In the genomic region with DNA sequence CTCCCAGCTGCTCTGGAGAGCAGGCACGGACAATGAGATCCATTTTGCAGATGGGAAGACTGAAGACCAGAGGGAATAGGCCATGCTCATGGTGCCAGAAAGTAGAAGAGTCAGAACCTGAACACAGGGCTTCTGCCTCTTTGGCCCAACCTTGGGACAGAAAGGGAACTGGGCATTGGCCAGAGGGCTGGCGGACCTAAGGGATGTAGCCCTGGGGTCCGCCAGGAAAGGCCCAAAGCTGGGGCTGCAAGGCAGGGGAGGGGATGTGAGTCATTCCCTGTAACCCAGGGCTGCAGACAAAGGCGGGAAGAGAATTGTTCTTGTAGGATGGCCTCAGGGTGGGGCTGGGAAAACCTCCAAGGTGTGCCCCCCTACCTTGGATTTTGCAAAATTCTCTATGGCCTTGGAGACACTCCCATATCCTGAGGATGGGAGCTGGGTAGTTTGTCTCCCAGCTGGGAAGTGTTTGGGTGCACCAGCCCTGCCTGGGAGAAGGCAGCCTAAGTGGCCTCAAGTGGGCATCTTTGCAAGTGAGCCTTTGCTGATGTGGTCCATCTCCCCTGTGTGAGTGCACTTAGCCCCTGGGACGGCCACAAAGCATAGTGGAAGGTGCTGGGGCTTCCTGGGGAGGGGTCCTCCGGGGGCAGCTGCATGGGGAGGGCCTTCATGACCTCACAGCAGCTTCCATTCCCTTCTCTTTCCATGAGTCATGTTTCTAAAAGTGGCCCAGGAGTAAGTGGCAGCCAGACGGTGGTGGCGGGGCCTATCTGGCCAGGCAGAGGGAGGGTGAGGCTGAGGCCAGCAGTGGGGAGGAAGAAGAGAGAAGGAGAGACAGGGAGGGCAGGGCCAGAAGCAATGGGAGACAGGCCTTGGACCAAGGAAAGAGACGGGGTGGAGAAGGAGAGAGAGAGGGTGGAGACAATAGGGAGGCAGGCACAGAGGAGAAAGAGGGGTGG, we compare ENCODE assay signal across 9 cellular contexts. TPM values are rescaled to one million over a fixed set of nuclear protein-coding genes. Genes with fewer than 3 reads are reported as not detected.
DNase-seq lines count a peak whose midpoint lies in the region; ATAC-seq, FAIRE-seq and TF ChIP-seq lines count a peak whose summit lies in the region.
"Had no signal": no experiment of that assay in that cellular context is flagged by ENCODE, and none has a peak within 500 bp of the region (broad histone marks: within the 10 kb centered on the region; RNA-seq: fewer than 3 reads in every experiment).

No MANE protein-coding gene starts in this region.

- no TSS peak for BruUV-seq in HepG2 (replicated peaks; lab: Mats Ljungman, UMichigan)

- no peak overlapping the region for H3K4me2 ChIP-seq in HepG2 (ENCODE audit: low read depth, low read length)

- no peak for FAIRE-seq in HepG2 (lab: Jason Lieb, UNC)

- CTCF ChIA-PET in HepG2 (lab: Yijun Ruan, JAX; ENCODE audit: low intra/inter-chr PET ratio, low total read pairs): no interaction called here

- TF ChIP-seq POLR2A in HepG2 (IDR thresholded peaks at IDR 0.05; ENCODE audit: insufficient read depth in 1 of 2, low read depth in 2 of 2, low read length in 2 of 2) (no peak), transverse colon (IDR thresholded peaks at IDR 0.05) (no peak)

- in situ Hi-C loops in HepG2 (cut with HindIII; ENCODE audit: extremely low pct_ligation_motif_present, low pct_unique_long_range_greater_than_20kb): no loop called here
- in situ Hi-C loops in transverse colon (cut with MboI; ENCODE audit: low pct_ligation_motif_present in 1 of 4, low pct_unique_long_range_greater_than_20kb in 1 of 4, low sequenced_read_pairs in 3 of 4): no loop called here

- no peak for TF ChIP-seq EP300 in HepG2 (IDR thresholded peaks at IDR 0.05; ENCODE audit: low read depth in 2 of 2, low read length in 2 of 2)
- TF ChIP-seq EP300 in HepG2 (CRISPR knock-in tag; IDR thresholded peaks at IDR 0.05; ENCODE audit: borderline replicate concordance): no peak
- TF ChIP-seq EP300 in transverse colon (IDR thresholded peaks at IDR 0.05; ENCODE audit: low read depth): no peak

- POLR2A ChIA-PET in HepG2 (lab: Yijun Ruan, JAX): no interaction called here

- H3K4me3 ChIP-seq in cardiac fibroblast (replicated peaks in 1 of 2; ENCODE audit: low read depth in 2 of 2, low read length in 2 of 2) (no peak overlapping the region), HepG2 (replicated peaks in 1 of 3; ENCODE audit: insufficient read depth in 1 of 3, low read depth in 2 of 3, low read length in 3 of 3) (no peak overlapping the region), transverse colon (no peak overlapping the region)

- no peaks in the 10 kb centered on the region for H3K4me1 ChIP-seq in HepG2 (ENCODE audit: insufficient read depth, low read length)
- H3K4me1 ChIP-seq in transverse colon: peaks cover 4 to 20% (median 13%) of the 10 kb centered on the region in 4 donors

- no peak for TF ChIP-seq RAD21 in HepG2 (CRISPR knock-in tag; IDR thresholded peaks at IDR 0.05)

- H3K27me3 ChIP-seq in HepG2 (ENCODE audit: control insufficient read depth in 1 of 2, insufficient read depth in 2 of 2, low read length in 2 of 2) (peaks cover 0 to 2% of the 10 kb centered on the region in 2 experiments; a peak in 2 of 5 replicates), transverse colon (no peaks in the 10 kb centered on the region)

- no peaks in the 10 kb centered on the region for H4K20me1 ChIP-seq in HepG2 (ENCODE audit: insufficient read depth, low read length)

- no peaks in the 10 kb centered on the region for H3K79me2 ChIP-seq in HepG2 (ENCODE audit: insufficient read depth, low read length)

- intact Hi-C loops in HepG2 (cut with micrococcal nuclease; ENCODE audit: unreplicated experiment) (no loop called here), transverse colon (cut with DNase I; ENCODE audit: low total_unique reads) (no loop called here)

- DNase-seq in NCI-H345 (lab: John Stamatoyannopoulos, UW): peak; percentile 36
- DNase-seq in NCI-H345 treated with DMSO at 0.1 percent for 48 hours (lab: John Stamatoyannopoulos, UW; ENCODE audit: unreplicated experiment): no peak
- DNase-seq in cardiac fibroblast (ENCODE audit: low read depth in 2 of 2): peak; percentile 59
- DNase-seq in HepG2 (ENCODE audit: low spot score): no peak
- DNase-seq in transverse colon: peak; percentile 9
- DNase-seq in activated T-cell treated with anti-CD3 and anti-CD28 coated beads, Interleukin-2, amount 50 U/mL, for 48 hours: no peak

- no peak overlapping the region for H2AFZ ChIP-seq in HepG2 (ENCODE audit: low read length)

- H3K36me3 ChIP-seq in HepG2 (replicated peaks in 1 of 2; ENCODE audit: control insufficient read depth in 1 of 2, insufficient read depth in 2 of 2, low read length in 2 of 2) (no peaks in the 10 kb centered on the region), transverse colon (no peaks in the 10 kb centered on the region)

- no peak for TF ChIP-seq CTCF in cardiac fibroblast (IDR thresholded peaks at IDR 0.05; ENCODE audit: low read depth, low read length)
- TF ChIP-seq CTCF in HepG2 (CRISPR knock-in tag; IDR thresholded peaks at IDR 0.05): no peak
- no peak for TF ChIP-seq CTCF in transverse colon (IDR thresholded peaks at IDR 0.05)

- no peaks in the 10 kb centered on the region for H3K9me3 ChIP-seq in HepG2 (ENCODE audit: low read length)
- no peaks in the 10 kb centered on the region for H3K9me3 ChIP-seq in transverse colon

- H3K27ac ChIP-seq in HepG2 (ENCODE audit: extremely low read length, insufficient read depth, low read length) (no peak overlapping the region), transverse colon (peak overlapping the region in 3 of 4 donors; percentile 39 to 68 (median 58))

- WGBS in HepG2 (ENCODE audit: low lambda C conversion rate): 9% methylated on average over 7 of the region's 9 CpGs
- 43 to 61% methylated on average over 7 to 9 of the region's 9 CpGs for WGBS in transverse colon (ENCODE audit: low coverage in 1 of 2), 2 donors

- H3K9ac ChIP-seq in HepG2 (ENCODE audit: insufficient read depth, low read depth, low read length): no peak overlapping the region

- no peak for ATAC-seq in HepG2
- no peak for ATAC-seq in HG02642 (IDR thresholded peaks at IDR 0.05; ENCODE audit: poor library complexity, unreplicated experiment)
- no peak for ATAC-seq in GM21723 (IDR thresholded peaks at IDR 0.05; ENCODE audit: unreplicated experiment)

TF ChIP-seq in HepG2, 621 proteins besides CTCF, POLR2A, EP300 and RAD21 (continues in another document):
- TF ChIP-seq REXO4 (CRISPR knock-in tag; IDR thresholded peaks at IDR 0.05; ENCODE audit: borderline replicate concordance): no peak
- no peak for TF ChIP-seq REL (CRISPR knock-in tag; conservative IDR thresholded peaks at IDR 0.05)
- no peak for TF ChIP-seq RAD51 (IDR thresholded peaks at IDR 0.05; ENCODE audit: borderline replicate concordance)
- no peak for TF ChIP-seq PHF8 (CRISPR knock-in tag; IDR thresholded peaks at IDR 0.05)
- TF ChIP-seq ZNF629 (CRISPR knock-in tag; conservative IDR thresholded peaks at IDR 0.05): 0 out of 2 replicates have a peak, but pooled peaks have one; percentile 9
- TF ChIP-seq RELA (CRISPR knock-in tag; IDR thresholded peaks at IDR 0.05): no peak
- TF ChIP-seq NFYB (CRISPR knock-in tag; IDR thresholded peaks at IDR 0.05): no peak

RNA-seq across cellular contexts. Expression of a gene that starts 9.2 kb away (rescaled TPM):
- total RNA-seq in HepG2 (2016; rRNA removed; fragmentation: Illumina TruSeq; extraction: Trizol): not detected in 2 replicates
- not detected in 2 replicates for total RNA-seq in HepG2 (2016; cell fraction: cytosol; rRNA removed; fragmentation: Illumina TruSeq; extraction: Trizol; ENCODE audit: low read depth)
- total RNA-seq in HepG2 (2016; cell fraction: insoluble cytoplasmic fraction; rRNA removed; fragmentation: Illumina TruSeq; extraction: Trizol): not detected in 2 replicates
- total RNA-seq in HepG2 (2016; cell fraction: membrane; rRNA removed; fragmentation: Illumina TruSeq; extraction: Trizol): not detected in 2 replicates
- not detected in 2 replicates for total RNA-seq in HepG2 (2016; cell fraction: nucleus; rRNA removed; fragmentation: Illumina TruSeq; extraction: Trizol)
- polyA plus RNA-seq in HepG2 (2011; rRNA removed): not detected in 2 replicates
- polyA plus RNA-seq in HepG2 (2011; cell fraction: cytosol; rRNA removed): not detected in 2 replicates
- not detected in 2 replicates for polyA plus RNA-seq in HepG2 (2011; cell fraction: nucleus; rRNA removed)
- not detected in 2 replicates for polyA plus RNA-seq in HepG2 (2012)
- not detected in 2 replicates for polyA plus RNA-seq in HepG2 (2016; cell fraction: cytosol; fragmentation: Illumina TruSeq; extraction: Trizol; ENCODE audit: low read depth)
- not detected in 2 replicates for polyA plus RNA-seq in HepG2 (2016; cell fraction: insoluble cytoplasmic fraction; fragmentation: Illumina TruSeq; extraction: Trizol; ENCODE audit: low read depth)
- polyA plus RNA-seq in HepG2 (2016; cell fraction: membrane; fragmentation: Illumina TruSeq; extraction: Trizol; ENCODE audit: low read depth): not detected in 2 replicates
- polyA plus RNA-seq in HepG2 (2016; cell fraction: nucleus; fragmentation: Illumina TruSeq; extraction: Trizol; ENCODE audit: insufficient read depth, low read depth): not detected in 2 replicates
- 0.08 and 1.7 TPM in 2 replicates for polyA minus RNA-seq in HepG2 (2011; rRNA and poly(A)+ RNA removed; ENCODE audit: low replicate concordance)
- not detected in 2 replicates for polyA minus RNA-seq in HepG2 (2011; cell fraction: cytosol; rRNA and poly(A)+ RNA removed)
- not detected in 2 replicates for polyA minus RNA-seq in HepG2 (2011; cell fraction: nucleus; rRNA and poly(A)+ RNA removed)
- total RNA-seq in transverse colon: 10 to 100 TPM; 21.3 to 98.3 (median 28.4) TPM

RNA-seq across cellular contexts. Expression of a gene that starts 42.9 kb away (rescaled TPM):
- not detected in 2 replicates for total RNA-seq in HepG2 (2016; rRNA removed; fragmentation: Illumina TruSeq; extraction: Trizol)
- not detected in 2 replicates for total RNA-seq in HepG2 (2016; cell fraction: cytosol; rRNA removed; fragmentation: Illumina TruSeq; extraction: Trizol; ENCODE audit: low read depth)
- total RNA-seq in HepG2 (2016; cell fraction: insoluble cytoplasmic fraction; rRNA removed; fragmentation: Illumina TruSeq; extraction: Trizol): not detected in 2 replicates
- not detected in 2 replicates for total RNA-seq in HepG2 (2016; cell fraction: membrane; rRNA removed; fragmentation: Illumina TruSeq; extraction: Trizol)
- total RNA-seq in HepG2 (2016; cell fraction: nucleus; rRNA removed; fragmentation: Illumina TruSeq; extraction: Trizol): not detected in 2 replicates
- polyA plus RNA-seq in HepG2 (2011; rRNA removed): not detected in 2 replicates
- polyA plus RNA-seq in HepG2 (2011; cell fraction: cytosol; rRNA removed): not detected in 2 replicates
- not detected in 2 replicates for polyA plus RNA-seq in HepG2 (2011; cell fraction: nucleus; rRNA removed)
- not detected in 2 replicates for polyA plus RNA-seq in HepG2 (2012)
- not detected in 2 replicates for polyA plus RNA-seq in HepG2 (2016; cell fraction: cytosol; fragmentation: Illumina TruSeq; extraction: Trizol; ENCODE audit: low read depth)
- polyA plus RNA-seq in HepG2 (2016; cell fraction: insoluble cytoplasmic fraction; fragmentation: Illumina TruSeq; extraction: Trizol; ENCODE audit: low read depth): not detected in 2 replicates
- polyA plus RNA-seq in HepG2 (2016; cell fraction: membrane; fragmentation: Illumina TruSeq; extraction: Trizol; ENCODE audit: low read depth): not detected in 2 replicates
- polyA plus RNA-seq in HepG2 (2016; cell fraction: nucleus; fragmentation: Illumina TruSeq; extraction: Trizol; ENCODE audit: insufficient read depth, low read depth): not detected in 2 replicates
- not detected in 2 replicates for polyA minus RNA-seq in HepG2 (2011; rRNA and poly(A)+ RNA removed; ENCODE audit: low replicate concordance)
- not detected in 2 replicates for polyA minus RNA-seq in HepG2 (2011; cell fraction: cytosol; rRNA and poly(A)+ RNA removed)
- polyA minus RNA-seq in HepG2 (2011; cell fraction: nucleus; rRNA and poly(A)+ RNA removed): not detected in 2 replicates
- total RNA-seq in transverse colon: not detected
- total RNA-seq: SK-MEL-5 had no signal

Comparison
In these comparisons a context has a peak if more than half of its experiments do, and no peak if none do; other contexts are left out.
1. DNase-seq: peak in NCI-H345 (single experiment), cardiac fibroblast (2 of 2) and transverse colon (single experiment); none in NCI-H345 treated with DMSO at 0.1 percent for 48 hours (single experiment), HepG2 (single experiment) and activated T-cell treated with anti-CD3 and anti-CD28 coated beads, Interleukin-2, amount 50 U/mL, for 48 hours (0 of 2).
2. RNA of a gene that starts 9.2 kb away (total RNA-seq): 21.3 to 98.3 TPM in transverse colon; not detected in HepG2; every median in the first group is over 10 times any median in the second.